ENCODE assay signal across 2 cellular contexts in the genomic region with DNA sequence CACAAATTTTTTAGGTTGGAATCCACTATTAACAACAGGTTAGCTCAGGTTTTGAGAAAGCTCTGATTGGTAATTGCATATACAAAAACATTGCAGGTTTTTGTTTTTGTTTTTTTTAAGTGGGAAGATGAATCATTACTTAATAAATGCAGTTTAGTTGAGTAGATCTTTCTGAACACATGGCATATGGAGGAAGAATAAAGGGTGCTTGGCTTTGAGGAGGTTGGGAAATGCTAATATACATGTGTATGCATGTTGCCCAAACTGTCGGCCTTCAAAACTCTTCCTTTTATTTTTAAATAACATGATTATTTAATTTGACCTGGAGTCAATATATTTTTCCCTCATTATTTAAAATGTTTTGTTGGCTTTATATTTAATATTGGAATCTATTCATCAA.
TF ChIP-seq lines count a peak whose summit lies in the region.

No MANE protein-coding gene starts in this region.

TF ChIP-seq in SK-N-SH, 30 proteins besides CTCF, POLR2A, EP300 and RAD21 (continued from another document):
- TF ChIP-seq, protein P1, sequence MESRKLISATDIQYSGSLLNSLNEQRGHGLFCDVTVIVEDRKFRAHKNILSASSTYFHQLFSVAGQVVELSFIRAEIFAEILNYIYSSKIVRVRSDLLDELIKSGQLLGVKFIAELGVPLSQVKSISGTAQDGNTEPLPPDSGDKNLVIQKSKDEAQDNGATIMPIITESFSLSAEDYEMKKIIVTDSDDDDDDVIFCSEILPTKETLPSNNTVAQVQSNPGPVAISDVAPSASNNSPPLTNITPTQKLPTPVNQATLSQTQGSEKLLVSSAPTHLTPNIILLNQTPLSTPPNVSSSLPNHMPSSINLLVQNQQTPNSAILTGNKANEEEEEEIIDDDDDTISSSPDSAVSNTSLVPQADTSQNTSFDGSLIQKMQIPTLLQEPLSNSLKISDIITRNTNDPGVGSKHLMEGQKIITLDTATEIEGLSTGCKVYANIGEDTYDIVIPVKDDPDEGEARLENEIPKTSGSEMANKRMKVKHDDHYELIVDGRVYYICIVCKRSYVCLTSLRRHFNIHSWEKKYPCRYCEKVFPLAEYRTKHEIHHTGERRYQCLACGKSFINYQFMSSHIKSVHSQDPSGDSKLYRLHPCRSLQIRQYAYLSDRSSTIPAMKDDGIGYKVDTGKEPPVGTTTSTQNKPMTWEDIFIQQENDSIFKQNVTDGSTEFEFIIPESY (IDR thresholded peaks at IDR 0.05; ENCODE audit: borderline replicate concordance, low read depth): no peak
- no peak for TF ChIP-seq USF2 (IDR thresholded peaks at IDR 0.05; ENCODE audit: borderline replicate concordance, low read depth, low read length)
- no peak for TF ChIP-seq SMC3 (IDR thresholded peaks at IDR 0.05; ENCODE audit: low read depth, low read length)
- TF ChIP-seq EZH2phosphoT487 (IDR thresholded peaks at IDR 0.05; ENCODE audit: borderline replicate concordance, low read depth): no peak
- TF ChIP-seq NFIC (IDR thresholded peaks at IDR 0.05; ENCODE audit: borderline replicate concordance): no peak
- no peak for TF ChIP-seq GABPA (IDR thresholded peaks at IDR 0.05; ENCODE audit: low read depth)
- no peak for TF ChIP-seq RFX5 (IDR thresholded peaks at IDR 0.05; ENCODE audit: low read length)
- no peak for TF ChIP-seq FOXM1 (IDR thresholded peaks at IDR 0.05; ENCODE audit: low read depth)
- no peak for TF ChIP-seq TAF1 (IDR thresholded peaks at IDR 0.05; ENCODE audit: borderline replicate concordance, low read depth, low read length)
- TF ChIP-seq TEAD4 (IDR thresholded peaks at IDR 0.05; ENCODE audit: borderline replicate concordance, insufficient read depth): no peak

TF ChIP-seq in SK-N-SH treated with all-trans-retinoic acid at 6 μM for 48 hours, 23 proteins besides CTCF, POLR2A, EP300 and RAD21 (continued from another document):
- TF ChIP-seq CSRNP3 (CRISPR knock-in tag; IDR thresholded peaks at IDR 0.05) (no peak), SNAI2 (CRISPR knock-in tag; IDR thresholded peaks at IDR 0.05) (no peak), ZC3H10 (CRISPR knock-in tag; IDR thresholded peaks at IDR 0.05) (no peak), BACH2 (CRISPR knock-in tag; IDR thresholded peaks at IDR 0.05; ENCODE audit: borderline replicate concordance) (no peak), ZFP30 (CRISPR knock-in tag; IDR thresholded peaks at IDR 0.05) (no peak), ZNF8 (CRISPR knock-in tag; IDR thresholded peaks at IDR 0.05) (no peak), ZNF565 (CRISPR knock-in tag; conservative IDR thresholded peaks at IDR 0.05; ENCODE audit: low read depth) (no peak), ARNTL (CRISPR knock-in tag; IDR thresholded peaks at IDR 0.05; ENCODE audit: borderline replicate concordance, low read depth) (no peak), PPARA (CRISPR knock-in tag; IDR thresholded peaks at IDR 0.05; ENCODE audit: borderline replicate concordance) (no peak), TCF4 (CRISPR knock-in tag; IDR thresholded peaks at IDR 0.05; ENCODE audit: borderline replicate concordance) (no peak), ISL1 (CRISPR knock-in tag; IDR thresholded peaks at IDR 0.05) (no peak), ZNF70 (CRISPR knock-in tag; IDR thresholded peaks at IDR 0.05) (no peak), CREB5 (CRISPR knock-in tag; IDR thresholded peaks at IDR 0.05; ENCODE audit: low read depth) (no peak), ZFP3 (CRISPR knock-in tag; IDR thresholded peaks at IDR 0.05) (no peak), GLIS3 (CRISPR knock-in tag; IDR thresholded peaks at IDR 0.05) (no peak), OSR1 (CRISPR knock-in tag; IDR thresholded peaks at IDR 0.05) (no peak)
- TF ChIP-seq, protein P2, sequence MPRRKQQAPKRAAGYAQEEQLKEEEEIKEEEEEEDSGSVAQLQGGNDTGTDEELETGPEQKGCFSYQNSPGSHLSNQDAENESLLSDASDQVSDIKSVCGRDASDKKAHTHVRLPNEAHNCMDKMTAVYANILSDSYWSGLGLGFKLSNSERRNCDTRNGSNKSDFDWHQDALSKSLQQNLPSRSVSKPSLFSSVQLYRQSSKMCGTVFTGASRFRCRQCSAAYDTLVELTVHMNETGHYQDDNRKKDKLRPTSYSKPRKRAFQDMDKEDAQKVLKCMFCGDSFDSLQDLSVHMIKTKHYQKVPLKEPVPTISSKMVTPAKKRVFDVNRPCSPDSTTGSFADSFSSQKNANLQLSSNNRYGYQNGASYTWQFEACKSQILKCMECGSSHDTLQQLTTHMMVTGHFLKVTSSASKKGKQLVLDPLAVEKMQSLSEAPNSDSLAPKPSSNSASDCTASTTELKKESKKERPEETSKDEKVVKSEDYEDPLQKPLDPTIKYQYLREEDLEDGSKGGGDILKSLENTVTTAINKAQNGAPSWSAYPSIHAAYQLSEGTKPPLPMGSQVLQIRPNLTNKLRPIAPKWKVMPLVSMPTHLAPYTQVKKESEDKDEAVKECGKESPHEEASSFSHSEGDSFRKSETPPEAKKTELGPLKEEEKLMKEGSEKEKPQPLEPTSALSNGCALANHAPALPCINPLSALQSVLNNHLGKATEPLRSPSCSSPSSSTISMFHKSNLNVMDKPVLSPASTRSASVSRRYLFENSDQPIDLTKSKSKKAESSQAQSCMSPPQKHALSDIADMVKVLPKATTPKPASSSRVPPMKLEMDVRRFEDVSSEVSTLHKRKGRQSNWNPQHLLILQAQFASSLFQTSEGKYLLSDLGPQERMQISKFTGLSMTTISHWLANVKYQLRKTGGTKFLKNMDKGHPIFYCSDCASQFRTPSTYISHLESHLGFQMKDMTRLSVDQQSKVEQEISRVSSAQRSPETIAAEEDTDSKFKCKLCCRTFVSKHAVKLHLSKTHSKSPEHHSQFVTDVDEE (CRISPR knock-in tag; IDR thresholded peaks at IDR 0.05): no peak
